35 cellular contexts compared by ENCODE assay signal in the genomic region with DNA sequence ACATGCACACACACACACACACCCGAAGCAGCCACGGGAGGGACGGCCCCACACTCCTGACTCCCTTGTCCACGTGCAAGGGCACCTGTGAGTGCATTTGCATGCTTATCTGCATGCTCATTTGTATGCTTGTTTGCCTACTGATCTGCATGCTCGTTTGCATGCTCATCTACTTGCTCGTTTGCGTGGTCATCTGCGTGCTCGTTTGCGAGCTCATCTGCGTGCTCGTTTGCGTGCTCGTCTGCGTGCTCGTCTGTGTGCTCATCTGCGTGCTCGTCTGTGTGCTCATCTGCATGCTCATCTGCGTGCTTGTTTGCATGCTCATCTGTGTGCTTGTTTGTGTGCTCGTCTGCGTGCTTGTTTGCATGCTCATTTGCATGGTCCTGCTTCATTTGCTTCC. TPM values are rescaled to one million over a fixed set of nuclear protein-coding genes. Genes with fewer than 3 reads are reported as not detected.
"Had no signal": no experiment of that assay in that cellular context is flagged by ENCODE, and none has a peak within 500 bp of the region (broad histone marks: within the 10 kb centered on the region; RNA-seq: fewer than 3 reads in every experiment).

No MANE protein-coding gene starts in this region.

- H3K36me3 Mint-ChIP-seq: activated CD4-positive, alpha-beta memory T cell treated with anti-CD3 and anti-CD28 coated beads for 36 hours; activated naive CD4-positive, alpha-beta T cell treated with anti-CD3 and anti-CD28 coated beads, Interleukin-2, amount 10 ng/mL, durations not matched to agents 7 days and 5 days; activated naive CD8-positive, alpha-beta T cell treated with anti-CD3 and anti-CD28 coated beads, Interleukin-2, amount 10 ng/mL, durations not matched to agents 7 days and 5 days; natural killer cell had no signal

- ATAC-seq: activated CD4-positive, CD25-positive, alpha-beta regulatory T cell treated with anti-CD3 and anti-CD28 coated beads, Interleukin-2, amount 50 U/mL, for 24 hours; left lung; psoas muscle; stimulated activated naive B cell treated with anti-CD40 and anti-IgM and Interleukin-4, amounts not matched to agents 10 μg/mL and 1 μg/mL and 100 μg/mL, for 72 hours had no signal

- H3K4me1 ChIP-seq: lower lobe of right lung, psoas muscle, suprapubic skin, transverse colon had no signal

- H3K4me2 ChIP-seq: smooth muscle cell had no signal

- H3K27ac ChIP-seq: left lung, lower lobe of right lung, ovary, psoas muscle, suprapubic skin, transverse colon, VCaP had no signal

- H3K4me3 Mint-ChIP-seq: activated CD4-positive, alpha-beta memory T cell treated with anti-CD3 and anti-CD28 coated beads for 36 hours; activated naive CD4-positive, alpha-beta T cell treated with anti-CD3 and anti-CD28 coated beads, Interleukin-2, amount 10 ng/mL, durations not matched to agents 7 days and 5 days; activated naive CD8-positive, alpha-beta T cell treated with anti-CD3 and anti-CD28 coated beads, Interleukin-2, amount 10 ng/mL, durations not matched to agents 7 days and 5 days; activated T-helper 1 cell treated with anti-CD3 and anti-CD28 coated beads, Interleukin-12 subunit alpha, Interleukin-12 subunit beta, Interleukin-2, Interleukin-4 antibody, amounts not matched to agents 30 ng/mL and 10 ng/mL and 1 ng/mL, durations not matched to agents 14 hours and 24 hours and 36 hours; dendritic cell treated with granulocyte-macrophage colony-stimulating factor and Interleukin-4, amounts not matched to agents 40 ng/mL and 50 ng/mL, for 4 days; natural killer cell; stimulated activated naive B cell treated with anti-CD40 and anti-IgM and Interleukin-4, amounts not matched to agents 10 μg/mL and 1 μg/mL and 100 μg/mL, for 72 hours; T-helper 1 cell treated with Interleukin-12 subunit alpha and Interleukin-12 subunit beta and Interleukin-4 antibody, amounts not matched to agents 30 μg/mL and 1 μg/mL, for 36 hours had no signal

- H3K9me3 Mint-ChIP-seq: activated CD4-positive, alpha-beta memory T cell treated with anti-CD3 and anti-CD28 coated beads for 36 hours; natural killer cell had no signal

- H3K4me1 Mint-ChIP-seq: activated naive CD4-positive, alpha-beta T cell treated with anti-CD3 and anti-CD28 coated beads, Interleukin-2, amount 10 ng/mL, durations not matched to agents 7 days and 5 days; activated naive CD8-positive, alpha-beta T cell treated with anti-CD3 and anti-CD28 coated beads, Interleukin-2, amount 10 ng/mL, durations not matched to agents 7 days and 5 days; natural killer cell; stimulated activated naive B cell treated with anti-CD40 and anti-IgM and Interleukin-4, amounts not matched to agents 10 μg/mL and 1 μg/mL and 100 μg/mL, for 72 hours had no signal

- H3K36me3 ChIP-seq: left lung, ovary, suprapubic skin, transverse colon had no signal

- FAIRE-seq: astrocyte, frontal cortex, islet of Langerhans, TTC549, urothelium cell line had no signal

- H3K4me3 ChIP-seq: left lung, lower lobe of right lung, ovary, psoas muscle, smooth muscle cell, suprapubic skin, transverse colon had no signal

- DNase-seq: activated CD4-positive, alpha-beta memory T cell treated with anti-CD3 and anti-CD28 coated beads for 36 hours; activated CD4-positive, alpha-beta T cell treated with anti-CD3 and anti-CD28 coated beads for 48 hours; activated CD8-positive, alpha-beta memory T cell treated with anti-CD3 and anti-CD28 coated beads, Interleukin-2, amount 50 U/mL, for 4 hours; activated gamma-delta T cell; activated naive CD4-positive, alpha-beta T cell treated with anti-CD3 and anti-CD28 coated beads, Interleukin-2, amount 10 ng/mL, durations not matched to agents 7 days and 5 days; activated naive CD8-positive, alpha-beta T cell treated with anti-CD3 and anti-CD28 coated beads, Interleukin-2, amount 10 ng/mL, durations not matched to agents 7 days and 5 days; activated T-cell treated with anti-CD3 and anti-CD28 coated beads, Interleukin-2, amount 50 U/mL, for 1 hour; central memory CD4-positive, alpha-beta T cell; effector CD4-positive, alpha-beta T cell; lower lobe of right lung; mesendoderm; natural killer cell; ovary; psoas muscle; stimulated activated CD4-positive, alpha-beta T cell treated with anti-CD3 and anti-CD28 coated beads, Interleukin-15, amount 100 ng/mL, for 24 hours; stimulated activated CD4-positive, alpha-beta T cell treated with anti-CD3 and anti-CD28 coated beads, Interleukin-2, amount 100 ng/mL, for 24 hours; stimulated activated naive B cell treated with anti-CD40 and anti-IgM and Interleukin-4, amounts not matched to agents 10 μg/mL and 1 μg/mL and 100 μg/mL, for 72 hours; SW 1271; T-helper 9 cell; transverse colon had no signal

- H3K27me3 ChIP-seq: ovary, transverse colon had no signal

- H3K9me3 ChIP-seq: left lung, lower lobe of right lung, ovary, psoas muscle, suprapubic skin, transverse colon had no signal

- H3K27ac Mint-ChIP-seq: activated CD4-positive, alpha-beta memory T cell treated with anti-CD3 and anti-CD28 coated beads for 36 hours; activated naive CD4-positive, alpha-beta T cell treated with anti-CD3 and anti-CD28 coated beads, Interleukin-2, amount 10 ng/mL, durations not matched to agents 7 days and 5 days; activated naive CD8-positive, alpha-beta T cell treated with anti-CD3 and anti-CD28 coated beads, Interleukin-2, amount 10 ng/mL, durations not matched to agents 7 days and 5 days; activated T-helper 1 cell treated with anti-CD3 and anti-CD28 coated beads, Interleukin-12 subunit alpha, Interleukin-12 subunit beta, Interleukin-2, Interleukin-4 antibody, amounts not matched to agents 30 ng/mL and 10 ng/mL and 1 ng/mL, durations not matched to agents 14 hours and 24 hours and 36 hours; dendritic cell treated with granulocyte-macrophage colony-stimulating factor and Interleukin-4, amounts not matched to agents 40 ng/mL and 50 ng/mL, for 4 days; natural killer cell; stimulated activated naive B cell treated with anti-CD40 and anti-IgM and Interleukin-4, amounts not matched to agents 10 μg/mL and 1 μg/mL and 100 μg/mL, for 72 hours; T-helper 1 cell treated with Interleukin-12 subunit alpha and Interleukin-12 subunit beta and Interleukin-4 antibody, amounts not matched to agents 30 μg/mL and 1 μg/mL, for 36 hours had no signal

RNA-seq across cellular contexts. Expression of a gene that starts 23.8 kb away (rescaled TPM):
- total RNA-seq: activated CD8-positive, alpha-beta memory T cell treated with anti-CD3 and anti-CD28 coated beads for 36 hours; activated T-helper 1 cell treated with anti-CD3 and anti-CD28 coated beads, Interleukin-12 subunit alpha, Interleukin-12 subunit beta, Interleukin-2, Interleukin-4 antibody, amounts not matched to agents 30 ng/mL and 10 ng/mL and 1 ng/mL, durations not matched to agents 14 hours and 24 hours and 36 hours had no signal

RNA-seq across cellular contexts. Expression of a gene that starts 28.1 kb away (rescaled TPM):
- total RNA-seq: activated CD8-positive, alpha-beta memory T cell treated with anti-CD3 and anti-CD28 coated beads for 36 hours; activated naive CD8-positive, alpha-beta T cell treated with anti-CD3 and anti-CD28 coated beads, Interleukin-2, amount 10 ng/mL, durations not matched to agents 7 days and 5 days; mononuclear cell; natural killer cell had no signal

RNA-seq across cellular contexts. Expression of a gene that starts 59.3 kb away (rescaled TPM):
- total RNA-seq: mononuclear cell, smooth muscle cell had no signal
- polyA plus RNA-seq: smooth muscle cell had no signal
